16 cellular contexts compared by ENCODE assay signal in the genomic region with DNA sequence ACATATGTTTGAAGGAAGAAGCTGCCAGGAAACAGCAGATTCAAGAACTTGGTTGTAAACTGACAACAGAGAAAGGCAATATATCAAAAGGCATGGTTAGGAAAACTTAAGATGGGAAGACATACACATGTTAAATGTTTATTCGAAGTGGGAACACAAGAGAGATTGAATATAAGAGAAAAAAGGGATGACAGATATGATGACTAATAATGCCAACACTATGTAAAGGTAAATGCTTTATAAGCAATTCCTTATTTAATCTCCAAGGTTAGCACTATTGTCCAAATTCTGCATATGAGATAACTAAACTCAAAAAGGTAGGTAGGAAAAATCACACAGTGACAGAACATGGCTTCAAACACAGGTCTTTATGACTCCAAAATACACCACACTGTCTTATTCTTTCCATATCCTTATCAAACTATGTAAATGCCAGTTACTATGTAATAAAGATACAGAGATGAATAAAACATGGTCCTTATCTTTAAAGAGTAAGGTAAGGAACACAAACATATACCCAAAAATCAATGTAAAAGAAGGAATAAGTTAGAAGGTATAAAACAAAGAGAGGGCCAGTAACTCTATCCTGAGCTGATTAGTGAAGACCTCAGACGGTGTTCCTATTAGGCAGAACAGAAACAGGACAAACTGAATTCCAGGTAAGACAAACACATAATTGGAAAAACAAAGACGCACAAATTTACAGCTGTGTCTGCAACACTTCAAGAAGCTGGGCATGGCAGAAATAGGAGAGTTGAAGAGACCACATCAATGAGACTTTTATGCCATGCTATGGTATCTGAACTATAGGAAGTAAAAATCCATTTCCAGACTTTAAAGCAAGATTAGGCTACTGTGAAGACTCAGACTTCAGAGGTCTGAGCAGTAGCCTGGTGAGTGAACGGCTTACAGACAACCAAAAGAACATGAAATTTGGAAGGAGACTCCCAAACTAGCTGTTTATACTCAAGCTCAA. TPM values are rescaled to one million over a fixed set of nuclear protein-coding genes. Genes with fewer than 3 reads are reported as not detected.
DNase-seq lines count a peak whose midpoint lies in the region; ATAC-seq, FAIRE-seq and TF ChIP-seq lines count a peak whose summit lies in the region.
"Had no signal": no experiment of that assay in that cellular context is flagged by ENCODE, and none has a peak within 500 bp of the region (broad histone marks: within the 10 kb centered on the region; RNA-seq: fewer than 3 reads in every experiment).

No MANE protein-coding gene starts in this region.

- TF ChIP-seq POLR2A in GM12891 (IDR thresholded peaks at IDR 0.05; ENCODE audit: low read depth, low read length): no peak

- peaks cover 4 to 100% (median 44%) of the 10 kb centered on the region in 11 experiments; a peak in 19 of 22 replicates for H4K20me1 ChIP-seq in BLaER1 treated with 17β-estradiol and CSF1 and Interleukin-3, amounts not matched to agents 10 nM and 100 nM

- peak overlapping the region in 7 of 11 experiments; percentile 8 to 45 (median 30); a peak in 10 of 22 replicates for H3K9ac ChIP-seq in BLaER1 treated with 17β-estradiol and CSF1 and Interleukin-3, amounts not matched to agents 10 nM and 100 nM
- H3K9ac ChIP-seq: SK-N-SH had no signal

- H3K4me1 Mint-ChIP-seq in naive B cell: peaks cover 68 to 98% (median 71%) of the 10 kb centered on the region in 3 donors

- peaks cover 50 to 88% (median 83%) of the 10 kb centered on the region in 10 experiments for H3K4me1 ChIP-seq in BLaER1 treated with 17β-estradiol and CSF1 and Interleukin-3, amounts not matched to agents 10 nM and 100 nM

- H3K27me3 ChIP-seq in BLaER1 treated with 17β-estradiol and CSF1 and Interleukin-3, amounts not matched to agents 10 nM and 100 nM: no peaks in the 10 kb centered on the region
- H3K27me3 ChIP-seq: sigmoid colon, upper lobe of left lung had no signal

- peak overlapping the region; percentile 39 to 73 (median 58) for H3K4me2 ChIP-seq in BLaER1 treated with 17β-estradiol and CSF1 and Interleukin-3, amounts not matched to agents 10 nM and 100 nM
- H3K4me2 ChIP-seq: SK-N-SH had no signal

- no peak overlapping the region for H3K4me3 ChIP-seq in BLaER1 treated with 17β-estradiol and CSF1 and Interleukin-3, amounts not matched to agents 10 nM and 100 nM
- H3K4me3 ChIP-seq: sigmoid colon, upper lobe of left lung had no signal

- DNase-seq in GM12891 (ENCODE audit: insufficient read length, low spot score) (no peak), naive B cell (no peak), activated gamma-delta T cell treated with Interleukin-2 at 50 U/mL for 16 hours (no peak)
- DNase-seq: DMS79 treated with DMSO at 0.1 percent for 48 hours; KBM-7; NCI-H1417 treated with DMSO at 0.1 percent for 48 hours; NCI-H345; sigmoid colon; SK-N-SH; stimulated activated CD4-positive, alpha-beta T cell treated with anti-CD3 and anti-CD28 coated beads, Interleukin-2, amount 100 ng/mL, for 48 hours; upper lobe of left lung had no signal

- H3K9me3 Mint-ChIP-seq in naive B cell: no peaks in the 10 kb centered on the region

- FAIRE-seq in GM12891 (lab: Jason Lieb, UNC): peak; percentile 9

- H3K9me3 ChIP-seq in BLaER1 treated with 17β-estradiol and CSF1 and Interleukin-3, amounts not matched to agents 10 nM and 100 nM (replicated peaks in 1 of 11): peaks cover 0 to 15% (median 0%) of the 10 kb centered on the region in 11 experiments; a peak in 10 of 22 replicates
- H3K9me3 ChIP-seq: sigmoid colon, SK-N-SH, upper lobe of left lung had no signal

- H3K27me3 Mint-ChIP-seq in naive B cell: no peaks in the 10 kb centered on the region

- H3K4me3 Mint-ChIP-seq in naive B cell: peak overlapping the region in 4 of 8 donors; percentile 23 to 40 (median 34)

- H3K27ac ChIP-seq in BLaER1 treated with 17β-estradiol and CSF1 and Interleukin-3, amounts not matched to agents 10 nM and 100 nM: peak overlapping the region in 9 of 11 experiments; percentile 2 to 43 (median 13); a peak in 10 of 22 replicates
- H3K27ac ChIP-seq in angular gyrus (ENCODE audit: low read depth, low read length): peak overlapping the region; percentile 66
- H3K27ac ChIP-seq: sigmoid colon, upper lobe of left lung had no signal

- peaks cover 7 to 61% (median 23%) of the 10 kb centered on the region in 11 experiments; a peak in 19 of 22 replicates for H3K36me3 ChIP-seq in BLaER1 treated with 17β-estradiol and CSF1 and Interleukin-3, amounts not matched to agents 10 nM and 100 nM
- H3K36me3 ChIP-seq: sigmoid colon had no signal

- ATAC-seq in naive B cell (ENCODE audit: low read depth in 2 of 2): no peak
- no peak for ATAC-seq in GM18519 (IDR thresholded peaks at IDR 0.05; ENCODE audit: low FRiP score, unreplicated experiment)
- no peak for ATAC-seq in HG03159 (IDR thresholded peaks at IDR 0.05; ENCODE audit: unreplicated experiment)
- no peak for ATAC-seq in GM21381 (IDR thresholded peaks at IDR 0.05; ENCODE audit: unreplicated experiment)

- peak overlapping the region in 5 of 6 donors; percentile 6 to 85 (median 21) for H3K27ac Mint-ChIP-seq in naive B cell

- H3K36me3 Mint-ChIP-seq in naive B cell: peaks cover 0 to 5% of the 10 kb centered on the region in 2 donors

TF ChIP-seq in GM12891, 5 proteins besides CTCF, POLR2A, EP300 and RAD21:
- TF ChIP-seq TAF1 (IDR thresholded peaks at IDR 0.05; ENCODE audit: low read depth, low read length) (no peak), POU2F2 (IDR thresholded peaks at IDR 0.05; ENCODE audit: low read depth, low read length) (no peak), PAX5 (IDR thresholded peaks at IDR 0.05; ENCODE audit: insufficient read depth, low read length, severe bottlenecking) (no peak), POLR2AphosphoS5 (IDR thresholded peaks at IDR 0.05; ENCODE audit: low read depth, low read length) (no peak), SPI1 (IDR thresholded peaks at IDR 0.05; ENCODE audit: low read depth, low read length) (no peak)

RNA-seq across cellular contexts. Expression of a gene that starts 56.1 kb away (rescaled TPM):
- polyA plus RNA-seq in GM12891 (2012; ENCODE audit: low read depth, missing spikeins): 33.1 TPM
- polyA plus RNA-seq in naive B cell (ENCODE audit: low read depth in 6 of 6): 100 to 1,000 TPM in 5 of 6 donors, 10 to 100 TPM in 1; 85.7 to 122 (median 108) TPM
